ENCODE assay signal across 1 cellular context in genomic region chr17:20187049-20187448, GRCh38.
TF ChIP-seq lines count a peak whose summit lies in the region.

No MANE protein-coding gene starts in this region.

TF ChIP-seq in IMR-90, 13 proteins besides CTCF, POLR2A, EP300 and RAD21 (continued from another document):
- no peak for TF ChIP-seq ELK1 (IDR thresholded peaks at IDR 0.05; ENCODE audit: borderline replicate concordance, low read depth, low read length)
- no peak for TF ChIP-seq SMC3 (IDR thresholded peaks at IDR 0.05; ENCODE audit: low read depth, low read length)
- no peak for TF ChIP-seq CHD1 (IDR thresholded peaks at IDR 0.05; ENCODE audit: low read depth, low read length)
